ENCODE assay signal across 9 cellular contexts in the genomic region with DNA sequence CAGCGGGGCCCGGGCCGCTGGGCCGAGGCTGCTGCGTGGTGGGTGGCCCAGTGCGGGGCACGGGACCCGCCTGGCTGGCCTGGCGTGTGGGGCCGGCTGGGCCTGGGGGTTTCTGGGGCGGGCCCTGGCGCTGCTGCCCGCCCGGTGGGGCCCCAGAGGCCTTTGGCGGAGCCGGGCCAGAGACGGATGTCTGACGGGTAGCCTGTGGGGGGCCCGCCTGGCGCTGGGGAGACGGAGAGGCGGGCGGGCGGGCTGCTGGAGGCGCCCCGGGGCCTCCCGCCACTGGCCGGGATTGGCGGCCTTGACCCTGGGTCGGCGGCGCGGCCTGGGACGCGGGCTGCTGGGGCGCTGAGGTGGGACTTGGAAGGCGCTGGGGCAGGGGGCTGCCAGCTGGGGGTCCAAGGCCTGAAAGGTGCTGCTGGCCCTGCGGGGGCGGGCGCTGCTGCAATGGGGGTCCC. TPM values are rescaled to one million over a fixed set of nuclear protein-coding genes. Genes with fewer than 3 reads are reported as not detected.
A peak's percentile ranks its signal among the peaks of the same experiment; 100 is the strongest.
DNase-seq lines count a peak whose midpoint lies in the region; ATAC-seq and TF ChIP-seq lines count a peak whose summit lies in the region.
"Had no signal": no experiment of that assay in that cellular context is flagged by ENCODE, and none has a peak within 500 bp of the region (broad histone marks: within the 10 kb centered on the region; RNA-seq: fewer than 3 reads in every experiment).

No MANE protein-coding gene starts in this region.

- H3K9me3 ChIP-seq in RWPE2 (ENCODE audit: severe bottlenecking) (no peaks in the 10 kb centered on the region), fibroblast of lung (ENCODE audit: control insufficient read depth, insufficient read depth, low read depth, low read length) (no peaks in the 10 kb centered on the region), thoracic aorta (no peaks in the 10 kb centered on the region), body of pancreas (no peaks in the 10 kb centered on the region)

- no peak overlapping the region for H4K5ac ChIP-seq in mesendoderm (ENCODE audit: low read length)

- no peaks in the 10 kb centered on the region for H3K79me1 ChIP-seq in mesendoderm (ENCODE audit: low read length)

- H2AK5ac ChIP-seq in mesendoderm (ENCODE audit: low read length) = no peak overlapping the region

- peak overlapping the region; percentile 91 for H3K18ac ChIP-seq in mesendoderm (ENCODE audit: low read length)

- DNase-seq in RWPE2 (ENCODE audit: low spot score) (no peak), fibroblast of lung (ENCODE audit: low read depth in 2 of 2) (no peak), mesendoderm (no peak), thoracic aorta (ENCODE audit: low spot score) (no peak), SKM-1 (lab: John Stamatoyannopoulos, UW; ENCODE audit: unreplicated experiment) (no peak), body of pancreas (no peak)
- DNase-seq in stimulated activated CD8-positive, alpha-beta memory T cell treated with anti-CD3 and anti-CD28 coated beads, Interleukin-4, amount 100 ng/mL, for 48 hours = no peak
- DNase-seq: NCI-H526 treated with DMSO at 0.1 percent for 48 hours had no signal

- no peaks in the 10 kb centered on the region for H3K79me2 ChIP-seq in fibroblast of lung (ENCODE audit: control insufficient read depth, insufficient read depth, low read length)
- no peaks in the 10 kb centered on the region for H3K79me2 ChIP-seq in mesendoderm (ENCODE audit: control insufficient read depth, insufficient read depth, low read length)

- no peak overlapping the region for H2BK15ac ChIP-seq in mesendoderm (replicated peaks; ENCODE audit: low read depth)

- peak overlapping the region; percentile 91 for H3K56ac ChIP-seq in mesendoderm (ENCODE audit: low read length)

- no CpG with 5 or more reads among the region's 40 CpGs for WGBS in mesendoderm (ENCODE audit: extremely low coverage, insufficient coverage, low lambda C conversion rate)
- WGBS in body of pancreas, 2 donors = no CpG with 5 or more reads among the region's 40 CpGs

- no peaks in the 10 kb centered on the region for H4K20me1 ChIP-seq in fibroblast of lung (ENCODE audit: control insufficient read depth, extremely low read depth, insufficient read depth, low read length)

- TF ChIP-seq CTCF in RWPE2 (IDR thresholded peaks at IDR 0.05; ENCODE audit: poor library complexity, severe bottlenecking) (no peak), fibroblast of lung (conservative IDR thresholded peaks at IDR 0.05 in 1 of 2, IDR thresholded peaks at IDR 0.05 in 1 of 2; ENCODE audit: low read depth in 1 of 2, low read length in 2 of 2) (no peak), thoracic aorta (IDR thresholded peaks at IDR 0.05) (no peak), body of pancreas (IDR thresholded peaks at IDR 0.05) (no peak)

- peak overlapping the region; percentile 99 for H4K8ac ChIP-seq in mesendoderm (ENCODE audit: low read depth, low read length)

- no peak for TF ChIP-seq POLR2A in body of pancreas (IDR thresholded peaks at IDR 0.05)

- H3K4ac ChIP-seq in mesendoderm (ENCODE audit: low read depth, low read length) = peak overlapping the region; percentile 86

- peak overlapping the region; percentile 80 for H2BK5ac ChIP-seq in mesendoderm (ENCODE audit: low read length)

- H3K4me2 ChIP-seq in fibroblast of lung (ENCODE audit: extremely low read depth, insufficient read depth, low read length) (peak overlapping the region; percentile 35), mesendoderm (ENCODE audit: low read length) (peak overlapping the region; percentile 42)

- ATAC-seq in RWPE2 (ENCODE audit: low read depth) (no peak), thoracic aorta (ENCODE audit: insufficient number of reproducible peaks, low FRiP score, low read depth) (no peak), GM21576 (IDR thresholded peaks at IDR 0.05; ENCODE audit: unreplicated experiment) (no peak), body of pancreas (no peak)

- peak overlapping the region; percentile 91 for H3K27ac ChIP-seq in RWPE2 (ENCODE audit: poor library complexity, severe bottlenecking)
- H3K27ac ChIP-seq in fibroblast of lung (ENCODE audit: insufficient read depth, low read length) = peak overlapping the region; percentile 84
- H3K27ac ChIP-seq in mesendoderm (ENCODE audit: low read depth, low read length) = peak overlapping the region; percentile 98
- peak overlapping the region in 1 of 2 donors; percentile 27 for H3K27ac ChIP-seq in thoracic aorta
- no peak overlapping the region for H3K27ac ChIP-seq in body of pancreas

- H3K4me1 ChIP-seq in RWPE2 (ENCODE audit: insufficient read depth, poor library complexity, severe bottlenecking) (peaks cover 8% of the 10 kb centered on the region), fibroblast of lung (ENCODE audit: control insufficient read depth, extremely low read depth, insufficient read depth, low read length) (peaks cover 11% of the 10 kb centered on the region), mesendoderm (ENCODE audit: control insufficient read depth, low read depth, low read length) (no peaks in the 10 kb centered on the region), thoracic aorta (ENCODE audit: control insufficient read depth in 1 of 2, low read depth in 2 of 2) (peaks cover 0 to 23% of the 10 kb centered on the region in 2 donors), body of pancreas (peaks cover 18% of the 10 kb centered on the region)

- no peak overlapping the region for H2AFZ ChIP-seq in fibroblast of lung (ENCODE audit: low read length)

- H3K27me3 ChIP-seq in RWPE2 (ENCODE audit: insufficient read depth, poor library complexity, severe bottlenecking) (no peaks in the 10 kb centered on the region), fibroblast of lung (ENCODE audit: control insufficient read depth, insufficient read depth, low read length) (no peaks in the 10 kb centered on the region), mesendoderm (ENCODE audit: insufficient read depth, low read length, poor library complexity) (no peaks in the 10 kb centered on the region), thoracic aorta (replicated peaks; ENCODE audit: insufficient read depth) (no peaks in the 10 kb centered on the region), body of pancreas (no peaks in the 10 kb centered on the region)

- H3K9ac ChIP-seq in fibroblast of lung (ENCODE audit: insufficient read depth, low read length) = peak overlapping the region; percentile 69
- H3K9ac ChIP-seq in mesendoderm (ENCODE audit: low read length) = peak overlapping the region; percentile 78

- H2BK120ac ChIP-seq in mesendoderm (ENCODE audit: low read depth, low read length) = peak overlapping the region; percentile 89

- no peak overlapping the region for H3K23ac ChIP-seq in mesendoderm (ENCODE audit: low read length)

- peaks cover 13% of the 10 kb centered on the region for H3K36me3 ChIP-seq in RWPE2 (ENCODE audit: low read depth)
- H3K36me3 ChIP-seq in fibroblast of lung (ENCODE audit: control insufficient read depth, insufficient read depth, low read length) = no peaks in the 10 kb centered on the region
- peaks cover 2% of the 10 kb centered on the region for H3K36me3 ChIP-seq in mesendoderm (ENCODE audit: control insufficient read depth, insufficient read depth, low read length)
- peaks cover 3% of the 10 kb centered on the region for H3K36me3 ChIP-seq in thoracic aorta
- H3K36me3 ChIP-seq in body of pancreas (replicated peaks in 1 of 2; ENCODE audit: insufficient read depth in 1 of 2, low read depth in 2 of 2) = peaks cover 0 to 2% of the 10 kb centered on the region in 2 donors

- H3K4me3 ChIP-seq in RWPE2 (ENCODE audit: severe bottlenecking) (peak overlapping the region; percentile 54), fibroblast of lung (replicated peaks in 1 of 4; ENCODE audit: control extremely low read depth in 1 of 4, insufficient read depth in 1 of 4, low read depth in 3 of 4, low read length in 4 of 4) (peak overlapping the region in 2 of 4 experiments; percentile 14 to 37), mesendoderm (ENCODE audit: low read length) (no peak overlapping the region), thoracic aorta (peak overlapping the region; percentile 56), body of pancreas (no peak overlapping the region)

- intact Hi-C loops in body of pancreas (cut with DNase I) = no loop called here

RNA-seq across cellular contexts. Expression of a gene that starts 8.1 kb away (rescaled TPM):
- 460 and 845 TPM in 2 replicates for total RNA-seq in fibroblast of lung
- polyA plus RNA-seq in fibroblast of lung = 1,117 and 2,877 TPM in 2 replicates
- 1,728 and 3,544 TPM in 2 replicates for polyA plus RNA-seq in fibroblast of lung (2012)
- 4,396 and 5,420 TPM in 2 replicates for polyA minus RNA-seq in fibroblast of lung (ENCODE audit: low replicate concordance)
- 51.0 TPM for polyA plus RNA-seq in mesendoderm (2013, experiment 1 of 2)
- 54.0 TPM for polyA plus RNA-seq in mesendoderm (2013, experiment 2 of 2)
- 1,000 to 10,000 TPM in 1 of 2 donors, 100 to 1,000 TPM in 1; 635 to 1,379 TPM for total RNA-seq in thoracic aorta
- 10 to 100 TPM; 28.0 to 62.8 TPM for total RNA-seq in body of pancreas

RNA-seq across cellular contexts. Expression of a gene that starts 13.1 kb away (rescaled TPM):
- 10.3 and 14.4 TPM in 2 replicates for total RNA-seq in fibroblast of lung
- polyA plus RNA-seq in fibroblast of lung = 40.9 and 48.8 TPM in 2 replicates
- 40.2 and 48.0 TPM in 2 replicates for polyA plus RNA-seq in fibroblast of lung (2012)
- polyA minus RNA-seq in fibroblast of lung (ENCODE audit: low replicate concordance) = 150 and 194 TPM in 2 replicates
- 42.4 TPM for polyA plus RNA-seq in mesendoderm (2013, experiment 1 of 2)
- 41.0 TPM for polyA plus RNA-seq in mesendoderm (2013, experiment 2 of 2)
- 10 to 100 TPM; 44.5 to 52.3 TPM for total RNA-seq in thoracic aorta
- total RNA-seq in body of pancreas = 10 to 100 TPM; 43.3 to 48.5 TPM

RNA-seq across cellular contexts. Expression of a gene that starts 45.5 kb away (rescaled TPM):
- total RNA-seq in fibroblast of lung = under 0.01 and 0.17 TPM in 2 replicates
- 0.56 and 1.4 TPM in 2 replicates for polyA plus RNA-seq in fibroblast of lung
- 1.0 and 1.9 TPM in 2 replicates for polyA plus RNA-seq in fibroblast of lung (2012)
- polyA minus RNA-seq in fibroblast of lung (ENCODE audit: low replicate concordance) = 2.2 and 11.2 TPM in 2 replicates
- 17.3 TPM for polyA plus RNA-seq in mesendoderm (2013, experiment 1 of 2)
- polyA plus RNA-seq in mesendoderm (2013, experiment 2 of 2) = 17.7 TPM
- under 1 TPM; 0.27 to 0.85 TPM for total RNA-seq in thoracic aorta
- total RNA-seq in body of pancreas = 1 to 10 TPM in 1 of 2 donors, under 1 TPM in 1; 0.26 to 4.0 TPM

RNA-seq across cellular contexts. Expression of a gene that starts 55.6 kb away (rescaled TPM):
- under 0.01 and 0.17 TPM in 2 replicates for total RNA-seq in fibroblast of lung
- 0.08 and 0.17 TPM in 2 replicates for polyA plus RNA-seq in fibroblast of lung
- polyA plus RNA-seq in fibroblast of lung (2012) = 0.52 and 0.71 TPM in 2 replicates
- polyA minus RNA-seq in fibroblast of lung (ENCODE audit: low replicate concordance) = not detected in 2 replicates
- polyA plus RNA-seq in mesendoderm (2013, experiment 1 of 2) = 2.0 TPM
- 2.2 TPM for polyA plus RNA-seq in mesendoderm (2013, experiment 2 of 2)
- 10 to 100 TPM; 13.1 to 18.9 TPM for total RNA-seq in thoracic aorta
- 1 to 10 TPM in 1 of 2 donors, not detected in 1; 1.8 TPM for total RNA-seq in body of pancreas

Comparison
In these comparisons a context has a peak if more than half of its experiments do, and no peak if none do; other contexts are left out.
1. H3K27ac ChIP-seq: peak in RWPE2 (single experiment), fibroblast of lung (single experiment) and mesendoderm (single experiment); none in body of pancreas (0 of 4).
2. H3K4me3 ChIP-seq: peak in RWPE2 (single experiment) and thoracic aorta (single experiment); none in mesendoderm (single experiment) and body of pancreas (0 of 2).